ENCODE assay signal across 27 cellular contexts in genomic region chr7:144438759-144439158, GRCh38. TPM values are rescaled to one million over a fixed set of nuclear protein-coding genes. Genes with fewer than 3 reads are reported as not detected.
DNase-seq lines count a peak whose midpoint lies in the region; ATAC-seq, FAIRE-seq and TF ChIP-seq lines count a peak whose summit lies in the region.
"Had no signal": no experiment of that assay in that cellular context is flagged by ENCODE, and none has a peak within 500 bp of the region (broad histone marks: within the 10 kb centered on the region; RNA-seq: fewer than 3 reads in every experiment).

No MANE protein-coding gene starts in this region.

- FAIRE-seq in HepG2 (lab: Jason Lieb, UNC) = peak; percentile 63
- FAIRE-seq: A204.1, D721Med, GM12878, GM19239, H1 had no signal

- H2BK5ac ChIP-seq in H9 (ENCODE audit: insufficient read length, low read length) = no peak overlapping the region

- H3K36me3 ChIP-seq in HepG2 (replicated peaks in 1 of 2; ENCODE audit: control insufficient read depth in 1 of 2, insufficient read depth in 2 of 2, low read length in 2 of 2) = no peaks in the 10 kb centered on the region
- H3K36me3 ChIP-seq: BE2C; BLaER1 treated with 17β-estradiol and CSF1 and Interleukin-3, amounts not matched to agents 10 nM and 100 nM had no signal

- no TSS peak for BruUV-seq in HepG2 (replicated peaks; lab: Mats Ljungman, UMichigan)

- in situ Hi-C loops in HepG2 (cut with HindIII; ENCODE audit: extremely low pct_ligation_motif_present, low pct_unique_long_range_greater_than_20kb) = no loop called here

- H4K5ac ChIP-seq in H9 (ENCODE audit: insufficient read length, low read depth, low read length) = no peak overlapping the region

- no peak overlapping the region for H3K56ac ChIP-seq in H9 (ENCODE audit: insufficient read length, low read depth, low read length)

- H3K9me3 ChIP-seq in H9 (ENCODE audit: control insufficient read depth, low read depth, low read length) = no peaks in the 10 kb centered on the region
- no peaks in the 10 kb centered on the region for H3K9me3 ChIP-seq in HepG2 (ENCODE audit: low read length)
- H3K9me3 ChIP-seq: BE2C; BLaER1 treated with 17β-estradiol and CSF1 and Interleukin-3, amounts not matched to agents 10 nM and 100 nM had no signal

- no peaks in the 10 kb centered on the region for H3K23me2 ChIP-seq in H9 (ENCODE audit: insufficient read length, low read depth, low read length, poor library complexity, severe bottlenecking)

- no peaks in the 10 kb centered on the region for H3K27me3 ChIP-seq in H9 (ENCODE audit: insufficient read depth, low read length)
- peaks cover 0 to 3% of the 10 kb centered on the region in 2 experiments; a peak in 1 of 5 replicates for H3K27me3 ChIP-seq in HepG2 (ENCODE audit: control insufficient read depth in 1 of 2, insufficient read depth in 2 of 2, low read length in 2 of 2)
- H3K27me3 ChIP-seq: BE2C; BLaER1 treated with 17β-estradiol and CSF1 and Interleukin-3, amounts not matched to agents 10 nM and 100 nM had no signal

- H3K4me2 ChIP-seq in H9 (ENCODE audit: insufficient read depth, insufficient read length, low read length) (no peak overlapping the region), HepG2 (ENCODE audit: low read depth, low read length) (0 out of 2 replicates have a peak overlapping the region, but pooled peaks have one; percentile 21)
- H3K4me2 ChIP-seq: BLaER1 treated with 17β-estradiol and CSF1 and Interleukin-3, amounts not matched to agents 10 nM and 100 nM had no signal

- no peaks in the 10 kb centered on the region; a peak in 1 of 4 replicates for H3K4me1 Mint-ChIP-seq in H9
- H3K4me1 Mint-ChIP-seq in activated naive CD4-positive, alpha-beta T cell treated with anti-CD3 and anti-CD28 coated beads, Interleukin-2, amount 10 ng/mL, durations not matched to agents 7 days and 5 days = no peaks in the 10 kb centered on the region
- H3K4me1 Mint-ChIP-seq: CD14-positive monocyte; CD8-positive, alpha-beta memory T cell had no signal

- H3T11ph ChIP-seq in H9 (ENCODE audit: low read length) = no peak overlapping the region

- CTCF ChIA-PET in HepG2 (lab: Yijun Ruan, JAX; ENCODE audit: low intra/inter-chr PET ratio, low total read pairs) = no interaction called here
- CTCF ChIA-PET in activated naive CD4-positive, alpha-beta T cell treated with anti-CD3 and anti-CD28 coated beads, Interleukin-2, amount 10 ng/mL, durations not matched to agents 7 days and 5 days (lab: Charles Lee) = no interaction called here

- H3K18ac ChIP-seq in H9 (ENCODE audit: insufficient read length, low read depth, low read length) = no peak overlapping the region

- no peak overlapping the region for H4K91ac ChIP-seq in H9 (ENCODE audit: insufficient read length, low read depth, low read length)

- H4K8ac ChIP-seq in H9 (replicated peaks; ENCODE audit: insufficient read length, low read depth, low read length) = no peak overlapping the region

- H3K27ac Mint-ChIP-seq in H9 = peak overlapping the region in 2 of 3 experiments; percentile 2 to 39; a peak in 3 of 7 replicates
- H3K27ac Mint-ChIP-seq in activated naive CD4-positive, alpha-beta T cell treated with anti-CD3 and anti-CD28 coated beads, Interleukin-2, amount 10 ng/mL, durations not matched to agents 7 days and 5 days = no peak overlapping the region
- H3K27ac Mint-ChIP-seq: CD14-positive monocyte; CD4-positive, alpha-beta T cell; CD8-positive, alpha-beta memory T cell had no signal

- peak; percentile 79 for ATAC-seq in HepG2
- no peak for ATAC-seq in HG02588 (IDR thresholded peaks at IDR 0.05; ENCODE audit: unreplicated experiment)
- ATAC-seq: GM12878, HCT116 had no signal

- no peak for TF ChIP-seq CTCF in H9 (conservative IDR thresholded peaks at IDR 0.05)
- TF ChIP-seq CTCF in VCaP (conservative IDR thresholded peaks at IDR 0.05) = no peak
- TF ChIP-seq CTCF in choroid plexus epithelial cell (conservative IDR thresholded peaks at IDR 0.05; ENCODE audit: low read depth, low read length) = no peak
- no peak for TF ChIP-seq CTCF in HepG2 (CRISPR knock-in tag; IDR thresholded peaks at IDR 0.05)

- TF ChIP-seq RAD21 in HepG2 (CRISPR knock-in tag; IDR thresholded peaks at IDR 0.05) = no peak

- no peak for TF ChIP-seq POLR2A in HepG2 (IDR thresholded peaks at IDR 0.05; ENCODE audit: insufficient read depth in 1 of 2, low read depth in 2 of 2, low read length in 2 of 2)

- H2BK12ac ChIP-seq in H9 (ENCODE audit: insufficient read length, low read depth, low read length) = no peak overlapping the region

- no peak overlapping the region for H2AK5ac ChIP-seq in H9 (ENCODE audit: insufficient read length, low read length)

- H3K14ac ChIP-seq in H9 (ENCODE audit: insufficient read depth, low read length) = no peak overlapping the region; the same call in 1 of the 2 replicates

- no peaks in the 10 kb centered on the region for H3K36me3 Mint-ChIP-seq in H9 (ENCODE audit: insufficient read depth in 1 of 3, low read depth in 3 of 3)
- H3K36me3 Mint-ChIP-seq in activated naive CD4-positive, alpha-beta T cell treated with anti-CD3 and anti-CD28 coated beads, Interleukin-2, amount 10 ng/mL, durations not matched to agents 7 days and 5 days = no peaks in the 10 kb centered on the region
- H3K36me3 Mint-ChIP-seq: CD14-positive monocyte; CD8-positive, alpha-beta memory T cell had no signal

- H3K4me3 Mint-ChIP-seq in H9 = no peak overlapping the region
- H3K4me3 Mint-ChIP-seq in activated naive CD4-positive, alpha-beta T cell treated with anti-CD3 and anti-CD28 coated beads, Interleukin-2, amount 10 ng/mL, durations not matched to agents 7 days and 5 days = no peak overlapping the region
- H3K4me3 Mint-ChIP-seq: CD14-positive monocyte; CD4-positive, alpha-beta T cell; CD8-positive, alpha-beta memory T cell had no signal

- intact Hi-C loops in HepG2 (cut with micrococcal nuclease; ENCODE audit: unreplicated experiment) = no loop called here

- POLR2A ChIA-PET in HepG2 (lab: Yijun Ruan, JAX) = no interaction called here

- WGBS in H9 (ENCODE audit: extremely low coverage, insufficient read length, low lambda C conversion rate) = no CpG with 5 or more reads among the region's 3 CpGs
- 0% methylated on average over 3 of the region's 3 CpGs for WGBS in HepG2 (ENCODE audit: low lambda C conversion rate)

- no peaks in the 10 kb centered on the region for H3K27me3 Mint-ChIP-seq in H9 (ENCODE audit: low read depth)
- H3K27me3 Mint-ChIP-seq in activated naive CD4-positive, alpha-beta T cell treated with anti-CD3 and anti-CD28 coated beads, Interleukin-2, amount 10 ng/mL, durations not matched to agents 7 days and 5 days = peaks cover 4% of the 10 kb centered on the region

- H4K20me1 ChIP-seq in H9 (ENCODE audit: control insufficient read depth, insufficient read depth, insufficient read length) (no peaks in the 10 kb centered on the region), HepG2 (ENCODE audit: insufficient read depth, low read length) (no peaks in the 10 kb centered on the region)
- H4K20me1 ChIP-seq: BLaER1 treated with 17β-estradiol and CSF1 and Interleukin-3, amounts not matched to agents 10 nM and 100 nM had no signal

- 0 out of 4 replicates have a peak, but pooled peaks of 1 of the 2 experiments have one; percentile 23 for TF ChIP-seq EP300 in HepG2 (IDR thresholded peaks at IDR 0.05; ENCODE audit: low read depth in 2 of 2, low read length in 2 of 2)
- no peak for TF ChIP-seq EP300 in HepG2 (CRISPR knock-in tag; IDR thresholded peaks at IDR 0.05; ENCODE audit: borderline replicate concordance)

- H2AFZ ChIP-seq in H9 (ENCODE audit: low read length) (no peak overlapping the region), HepG2 (ENCODE audit: low read length) (no peak overlapping the region)
- H2AFZ ChIP-seq: GM23248 had no signal

- H3K9me3 Mint-ChIP-seq in H9 = no peaks in the 10 kb centered on the region
- no peaks in the 10 kb centered on the region for H3K9me3 Mint-ChIP-seq in activated naive CD4-positive, alpha-beta T cell treated with anti-CD3 and anti-CD28 coated beads, Interleukin-2, amount 10 ng/mL, durations not matched to agents 7 days and 5 days
- H3K9me3 Mint-ChIP-seq: CD14-positive monocyte; CD4-positive, alpha-beta T cell; CD8-positive, alpha-beta memory T cell had no signal

- no peaks in the 10 kb centered on the region for H3K4me1 ChIP-seq in H9 (ENCODE audit: insufficient read depth, low read length)
- H3K4me1 ChIP-seq in HepG2 (ENCODE audit: insufficient read depth, low read length) = peaks cover 22% of the 10 kb centered on the region
- H3K4me1 ChIP-seq: BE2C had no signal

- H3K9ac ChIP-seq in H9 (ENCODE audit: extremely low read depth, insufficient read length, low read length) (no peak overlapping the region), HepG2 (ENCODE audit: insufficient read depth, low read depth, low read length) (no peak overlapping the region)
- H3K9ac ChIP-seq: BLaER1 treated with 17β-estradiol and CSF1 and Interleukin-3, amounts not matched to agents 10 nM and 100 nM; GM23248 had no signal

- no peaks in the 10 kb centered on the region for H3K79me2 ChIP-seq in H9 (ENCODE audit: insufficient read depth, low read length)
- H3K79me2 ChIP-seq in HepG2 (ENCODE audit: insufficient read depth, low read length) = no peaks in the 10 kb centered on the region

- no peak overlapping the region for H2BK20ac ChIP-seq in H9 (ENCODE audit: low read depth, low read length, poor library complexity, severe bottlenecking)

- DNase-seq in H9 (no peak), choroid plexus epithelial cell (ENCODE audit: low read depth) (peak; percentile 7), HepG2 (ENCODE audit: low spot score) (peak; percentile 55), NCI-H1092 treated with DMSO at 0.1 percent for 48 hours (lab: John Stamatoyannopoulos, UW) (no peak)
- no peak for DNase-seq in activated naive CD4-positive, alpha-beta T cell treated with anti-CD3 and anti-CD28 coated beads, Interleukin-2, amount 10 ng/mL, durations not matched to agents 7 days and 5 days
- DNase-seq: AML-193; BE2C; CD4-positive, alpha-beta T cell; CD8-positive, alpha-beta memory T cell; DMS 273 treated with DMSO at 0.1 percent for 48 hours; DMS79; EL; GDM1; GM23248; H7 had no signal

- H3K23ac ChIP-seq in H9 (ENCODE audit: insufficient read length, low read depth, low read length) = no peak overlapping the region

- H3K79me1 ChIP-seq in H9 (ENCODE audit: insufficient read depth, low read depth, low read length, poor library complexity, severe bottlenecking) = no peaks in the 10 kb centered on the region

- H3K4ac ChIP-seq in H9 (ENCODE audit: low read depth, low read length) = no peak overlapping the region

- H3K4me3 ChIP-seq in choroid plexus epithelial cell (ENCODE audit: low read depth, low read length) (no peak overlapping the region), HepG2 (replicated peaks in 1 of 3; ENCODE audit: insufficient read depth in 1 of 3, low read depth in 2 of 3, low read length in 3 of 3) (no peak overlapping the region)
- H3K4me3 ChIP-seq: BLaER1 treated with 17β-estradiol and CSF1 and Interleukin-3, amounts not matched to agents 10 nM and 100 nM; GM12878; GM23248 had no signal

- no peak overlapping the region for H2BK120ac ChIP-seq in H9 (ENCODE audit: low read depth, low read length, poor library complexity, severe bottlenecking)

- no peak overlapping the region for H2BK15ac ChIP-seq in H9 (ENCODE audit: low read depth, low read length)

- no peak overlapping the region for H3K27ac ChIP-seq in H9 (ENCODE audit: insufficient read length, low read depth, low read length)
- H3K27ac ChIP-seq in VCaP = peak overlapping the region; percentile 45
- no peak overlapping the region for H3K27ac ChIP-seq in HepG2 (ENCODE audit: extremely low read length, insufficient read depth, low read length)
- H3K27ac ChIP-seq: 22Rv1; BLaER1 treated with 17β-estradiol and CSF1 and Interleukin-3, amounts not matched to agents 10 nM and 100 nM; GM23248 had no signal

RNA-seq across cellular contexts. Expression of gene NOBOX, which starts 35.3 kb away (rescaled TPM):
- total RNA-seq in H9 (2021) = not detected in 2 replicates
- total RNA-seq in HepG2 (2016; rRNA removed; fragmentation: Illumina TruSeq; extraction: Trizol) = not detected in 2 replicates
- total RNA-seq in HepG2 (2016; cell fraction: cytosol; rRNA removed; fragmentation: Illumina TruSeq; extraction: Trizol; ENCODE audit: low read depth) = not detected in 2 replicates
- total RNA-seq in HepG2 (2016; cell fraction: insoluble cytoplasmic fraction; rRNA removed; fragmentation: Illumina TruSeq; extraction: Trizol) = not detected in 2 replicates
- not detected in 2 replicates for total RNA-seq in HepG2 (2016; cell fraction: membrane; rRNA removed; fragmentation: Illumina TruSeq; extraction: Trizol)
- not detected in 2 replicates for total RNA-seq in HepG2 (2016; cell fraction: nucleus; rRNA removed; fragmentation: Illumina TruSeq; extraction: Trizol)
- not detected in 2 replicates for polyA plus RNA-seq in HepG2 (2011; rRNA removed)
- not detected in 2 replicates for polyA plus RNA-seq in HepG2 (2011; cell fraction: cytosol; rRNA removed)
- not detected in 2 replicates for polyA plus RNA-seq in HepG2 (2011; cell fraction: nucleus; rRNA removed)
- polyA plus RNA-seq in HepG2 (2012) = not detected in 2 replicates
- not detected in 2 replicates for polyA plus RNA-seq in HepG2 (2016; cell fraction: cytosol; fragmentation: Illumina TruSeq; extraction: Trizol; ENCODE audit: low read depth)
- not detected in 2 replicates for polyA plus RNA-seq in HepG2 (2016; cell fraction: insoluble cytoplasmic fraction; fragmentation: Illumina TruSeq; extraction: Trizol; ENCODE audit: low read depth)
- polyA plus RNA-seq in HepG2 (2016; cell fraction: membrane; fragmentation: Illumina TruSeq; extraction: Trizol; ENCODE audit: low read depth) = not detected in 2 replicates
- polyA plus RNA-seq in HepG2 (2016; cell fraction: nucleus; fragmentation: Illumina TruSeq; extraction: Trizol; ENCODE audit: insufficient read depth, low read depth) = not detected in 2 replicates
- polyA minus RNA-seq in HepG2 (2011; rRNA and poly(A)+ RNA removed; ENCODE audit: low replicate concordance) = not detected in 2 replicates
- polyA minus RNA-seq in HepG2 (2011; cell fraction: cytosol; rRNA and poly(A)+ RNA removed) = not detected in 2 replicates
- not detected in 2 replicates for polyA minus RNA-seq in HepG2 (2011; cell fraction: nucleus; rRNA and poly(A)+ RNA removed)
- total RNA-seq: CD4-positive, alpha-beta T cell; CD8-positive, alpha-beta memory T cell; GM12878; GM23248; H1; H7 had no signal
- polyA plus RNA-seq: AG04450; CD14-positive monocyte; CD8-positive, alpha-beta memory T cell; GM12878; GM23248; H1 had no signal

Comparison
In these comparisons a context has a peak if more than half of its experiments do, and no peak if none do; other contexts are left out.
1. DNase-seq: peak in choroid plexus epithelial cell (single experiment) and HepG2 (single experiment); none in H9 (single experiment), NCI-H1092 treated with DMSO at 0.1 percent for 48 hours (single experiment) and activated naive CD4-positive, alpha-beta T cell treated with anti-CD3 and anti-CD28 coated beads, Interleukin-2, amount 10 ng/mL, durations not matched to agents 7 days and 5 days (single experiment).